ENCODE assay signal across 25 cellular contexts in genomic region chr4:28238756-28239155, GRCh38.
DNase-seq lines count a peak whose midpoint lies in the region; ATAC-seq and TF ChIP-seq lines count a peak whose summit lies in the region.
"Had no signal": no experiment of that assay in that cellular context is flagged by ENCODE, and none has a peak within 500 bp of the region (broad histone marks: within the 10 kb centered on the region; RNA-seq: fewer than 3 reads in every experiment).

No MANE protein-coding gene starts in this region.

- intact Hi-C loops in A673 (cut with micrococcal nuclease; ENCODE audit: unreplicated experiment) = loop anchor here (2.0 kb wide), 1 partner anchor 112 kb away; no protein-coding TSS in a partner anchor

- H3K4me1 ChIP-seq in A673 (ENCODE audit: insufficient read depth, low read length, poor library complexity, severe bottlenecking) = peaks cover 20% of the 10 kb centered on the region
- H3K4me1 ChIP-seq in ectodermal cell (ENCODE audit: control insufficient read depth, insufficient read depth, low read length) = no peaks in the 10 kb centered on the region
- H3K4me1 ChIP-seq in neural progenitor cell = no peaks in the 10 kb centered on the region
- H3K4me1 ChIP-seq: A549, BE2C, Peyer's patch had no signal

- H4K20me1 ChIP-seq in neural progenitor cell (ENCODE audit: low read depth) = no peaks in the 10 kb centered on the region

- H3K4me3 ChIP-seq in A673 (ENCODE audit: low read depth, low read length, poor library complexity, severe bottlenecking) (no peak overlapping the region), ectodermal cell (ENCODE audit: insufficient read depth, low read depth, low read length) (no peak overlapping the region), neural progenitor cell (no peak overlapping the region)
- H3K4me3 ChIP-seq: A549, GM23338, K562, Peyer's patch had no signal

- no peaks in the 10 kb centered on the region for H3K79me2 ChIP-seq in neural progenitor cell (ENCODE audit: low read depth)

- H2AFZ ChIP-seq in neural progenitor cell (replicated peaks) = no peak overlapping the region
- H2AFZ ChIP-seq: GM23338 had no signal

- H3K27me3 ChIP-seq in A673 (replicated peaks; ENCODE audit: insufficient read depth, low read depth, low read length, poor library complexity) (no peaks in the 10 kb centered on the region), ectodermal cell (ENCODE audit: control insufficient read depth, insufficient read depth, low read length, poor library complexity, severe bottlenecking) (no peaks in the 10 kb centered on the region), neural progenitor cell (no peaks in the 10 kb centered on the region)
- H3K27me3 ChIP-seq: BE2C, Peyer's patch had no signal

- no peak overlapping the region for H3K4me3 Mint-ChIP-seq in neural progenitor cell
- no peak overlapping the region for H3K4me3 Mint-ChIP-seq in activated T-helper 17 cell treated with anti-CD3 and anti-CD28 coated beads, Interleukin-2, amount 50 U/mL, for 72 hours
- H3K4me3 Mint-ChIP-seq: GM23338 had no signal

- H3K9me3 Mint-ChIP-seq in neural progenitor cell = peaks cover 5% of the 10 kb centered on the region
- H3K9me3 Mint-ChIP-seq in activated T-helper 17 cell treated with anti-CD3 and anti-CD28 coated beads, Interleukin-2, amount 50 U/mL, for 72 hours = peaks cover 4% of the 10 kb centered on the region
- H3K9me3 Mint-ChIP-seq: GM23338 had no signal

- peak overlapping the region; percentile 81 for H3K27ac Mint-ChIP-seq in neural progenitor cell
- no peak overlapping the region for H3K27ac Mint-ChIP-seq in activated T-helper 17 cell treated with anti-CD3 and anti-CD28 coated beads, Interleukin-2, amount 50 U/mL, for 72 hours
- H3K27ac Mint-ChIP-seq: GM23338 had no signal

- H3F3A ChIP-seq in neural progenitor cell (ENCODE audit: low read depth) = no peaks in the 10 kb centered on the region

- no peaks in the 10 kb centered on the region for H3K9me3 ChIP-seq in A673 (ENCODE audit: low read depth, low read length, poor library complexity, severe bottlenecking)
- no peaks in the 10 kb centered on the region for H3K9me3 ChIP-seq in ectodermal cell (ENCODE audit: control insufficient read depth, low read length)
- no peaks in the 10 kb centered on the region for H3K9me3 ChIP-seq in neural progenitor cell (ENCODE audit: low read depth)
- H3K9me3 ChIP-seq: A549, BE2C, Peyer's patch had no signal

- no peaks in the 10 kb centered on the region for H3K27me3 Mint-ChIP-seq in neural progenitor cell (ENCODE audit: insufficient read depth, low read depth)
- H3K27me3 Mint-ChIP-seq in activated T-helper 17 cell treated with anti-CD3 and anti-CD28 coated beads, Interleukin-2, amount 50 U/mL, for 72 hours = no peaks in the 10 kb centered on the region

- POLR2A ChIA-PET in A673 (lab: Charles Lee; ENCODE audit: low non-redundant PET) (no interaction called here), HEK293T (lab: Yijun Ruan, JAX) (no interaction called here)

- peak overlapping the region; percentile 14 for H3K27ac ChIP-seq in A673 (ENCODE audit: low read depth, low read length, poor library complexity, severe bottlenecking)
- peak overlapping the region; percentile 69 for H3K27ac ChIP-seq in ectodermal cell (ENCODE audit: insufficient read depth, low read depth, low read length, poor library complexity, severe bottlenecking)
- no peak overlapping the region for H3K27ac ChIP-seq in neural progenitor cell
- H3K27ac ChIP-seq: A549, HL-60, Peyer's patch had no signal

- no peaks in the 10 kb centered on the region for H3K36me3 ChIP-seq in A673 (ENCODE audit: insufficient read depth, low read length, poor library complexity, severe bottlenecking)
- no peaks in the 10 kb centered on the region for H3K36me3 ChIP-seq in ectodermal cell (ENCODE audit: control insufficient read depth, insufficient read depth, low read length)
- no peaks in the 10 kb centered on the region for H3K36me3 ChIP-seq in neural progenitor cell
- H3K36me3 ChIP-seq: BE2C, Peyer's patch had no signal

- peaks cover 23% of the 10 kb centered on the region for H3K4me1 Mint-ChIP-seq in neural progenitor cell
- no peaks in the 10 kb centered on the region for H3K4me1 Mint-ChIP-seq in activated T-helper 17 cell treated with anti-CD3 and anti-CD28 coated beads, Interleukin-2, amount 50 U/mL, for 72 hours

- WGBS in ectodermal cell, 2 experiments = 61 to 66% methylated on average over 2 to 3 of the region's 3 CpGs

- no peak for ATAC-seq in activated T-helper 17 cell treated with anti-CD3 and anti-CD28 coated beads, Interleukin-2, amount 50 U/mL, for 72 hours (replicated peaks)
- ATAC-seq in GM21367 (IDR thresholded peaks at IDR 0.05; ENCODE audit: unreplicated experiment) = no peak
- ATAC-seq: A549, GM23338, HepG2, K562 had no signal

- H3K36me3 Mint-ChIP-seq in neural progenitor cell = no peaks in the 10 kb centered on the region
- H3K36me3 Mint-ChIP-seq in activated T-helper 17 cell treated with anti-CD3 and anti-CD28 coated beads, Interleukin-2, amount 50 U/mL, for 72 hours (ENCODE audit: low read depth) = no peaks in the 10 kb centered on the region

- H3K9ac ChIP-seq in neural progenitor cell = no peak overlapping the region

- TF ChIP-seq CTCF in A673 (conservative IDR thresholded peaks at IDR 0.05; ENCODE audit: low read depth, low read length) (no peak), neural progenitor cell (IDR thresholded peaks at IDR 0.05) (no peak)

- DNase-seq in A673 (ENCODE audit: low spot score) (peak; percentile 72), HEK293T (ENCODE audit: extremely low spot score) (peak; percentile 4), neural progenitor cell (ENCODE audit: low spot score) (no peak), medulla oblongata (ENCODE audit: extremely low spot score) (no peak)
- DNase-seq: BE2C, EL, GF-D8, HCEC 1CT, MM.1S, NCI-H1048, NCI-H1417 treated with DMSO at 0.1 percent for 48 hours, NCI-H187 treated with DMSO at 0.1 percent for 48 hours, NCI-H2107, NCI-H2227 treated with DMSO at 0.1 percent for 48 hours, NCI-H510A, NCI-H774, Peyer's patch had no signal

- no TSS peak for BruUV-seq in A673 (replicated peaks; lab: Mats Ljungman, UMichigan)

- CTCF ChIA-PET in A673 (lab: Charles Lee) (no interaction called here), HEK293T (lab: Yijun Ruan, JAX) (no interaction called here)

- no peak overlapping the region for H3K4me2 ChIP-seq in neural progenitor cell
- H3K4me2 ChIP-seq: A549, GM23338 had no signal

TF ChIP-seq in HEK293T, 16 proteins besides CTCF, POLR2A, EP300 and RAD21:
- TF ChIP-seq CTBP1 (IDR thresholded peaks at IDR 0.05; ENCODE audit: borderline replicate concordance) (no peak), NFRKB (IDR thresholded peaks at IDR 0.05) (no peak), TARDBP (IDR thresholded peaks at IDR 0.05) (no peak)

Comparison
In these comparisons a context has a peak if more than half of its experiments do, and no peak if none do; other contexts are left out.
1. DNase-seq: peak in A673 (single experiment) and HEK293T (single experiment); none in neural progenitor cell (single experiment) and medulla oblongata (single experiment).